In genomic region chr19:38031423-38031770, GRCh38 we compare ENCODE assay signal across 2 cellular contexts.
TF ChIP-seq lines count a peak whose summit lies in the region.

No MANE protein-coding gene starts in this region.

TF ChIP-seq in IMR-90, 13 proteins besides CTCF, POLR2A, EP300 and RAD21:
- no peak for TF ChIP-seq NFE2L2 (IDR thresholded peaks at IDR 0.05; ENCODE audit: low read depth, low read length)
- no peak for TF ChIP-seq MAZ (IDR thresholded peaks at IDR 0.05; ENCODE audit: borderline replicate concordance, low read depth, low read length)
- no peak for TF ChIP-seq RCOR1 (IDR thresholded peaks at IDR 0.05; ENCODE audit: insufficient replicate concordance, low read length)
- no peak for TF ChIP-seq MAFK (IDR thresholded peaks at IDR 0.05; ENCODE audit: low read depth, low read length)

TF ChIP-seq in HepG2, 621 proteins besides CTCF, POLR2A, EP300 and RAD21:
- no peak for TF ChIP-seq ZNF703 (CRISPR knock-in tag; IDR thresholded peaks at IDR 0.05; ENCODE audit: borderline replicate concordance)
- no peak for TF ChIP-seq SAFB2 (CRISPR knock-in tag; IDR thresholded peaks at IDR 0.05; ENCODE audit: borderline replicate concordance, low read depth)
- no peak for TF ChIP-seq SKIL (CRISPR knock-in tag; IDR thresholded peaks at IDR 0.05; ENCODE audit: borderline replicate concordance)
